ENCODE assay signal across 1 cellular context in genomic region chr1:245804696-245805095, GRCh38.
TF ChIP-seq lines count a peak whose summit lies in the region.

No MANE protein-coding gene starts in this region.

TF ChIP-seq in K562, 482 proteins besides CTCF, POLR2A, EP300 and RAD21 (continued from another document):
- TF ChIP-seq CTBP1 (IDR thresholded peaks at IDR 0.05; ENCODE audit: borderline replicate concordance), result no peak
